26 cellular contexts compared by ENCODE assay signal in genomic region chr1:80468356-80468755, GRCh38.
"Had no signal": no experiment of that assay in that cellular context is flagged by ENCODE, and none has a peak within 500 bp of the region (broad histone marks: within the 10 kb centered on the region; RNA-seq: fewer than 3 reads in every experiment).

No MANE protein-coding gene starts in this region.

- H3K36me3 Mint-ChIP-seq: activated CD8-positive, alpha-beta memory T cell treated with anti-CD3 and anti-CD28 coated beads, Interleukin-2, amount 10 ng/mL, durations not matched to agents 7 days and 5 days; activated naive CD4-positive, alpha-beta T cell treated with anti-CD3 and anti-CD28 coated beads, Interleukin-2, amount 50 U/mL, for 72 hours had no signal

- H3K27ac Mint-ChIP-seq: activated CD8-positive, alpha-beta memory T cell treated with anti-CD3 and anti-CD28 coated beads, Interleukin-2, amount 10 ng/mL, durations not matched to agents 7 days and 5 days; activated naive CD4-positive, alpha-beta T cell treated with anti-CD3 and anti-CD28 coated beads, Interleukin-2, amount 50 U/mL, for 72 hours; activated naive CD8-positive, alpha-beta T cell treated with anti-CD3 and anti-CD28 coated beads, Interleukin-2, amount 50 U/mL, for 24 hours; activated T-cell treated with anti-CD3 and anti-CD28 coated beads, Interleukin-2, amount 50 U/mL, for 24 hours; activated T-helper 1 cell treated with anti-CD3 and anti-CD28 coated beads, Interleukin-12 subunit alpha, Interleukin-12 subunit beta, Interleukin-2, Interleukin-4 antibody, amounts not matched to agents 30 ng/mL and 10 ng/mL and 1 ng/mL, durations not matched to agents 14 hours and 24 hours and 36 hours; T-helper 1 cell treated with Interleukin-12 subunit alpha and Interleukin-12 subunit beta and Interleukin-4 antibody, amounts not matched to agents 30 μg/mL and 1 μg/mL, for 36 hours had no signal

- H3K27me3 Mint-ChIP-seq: activated CD8-positive, alpha-beta memory T cell treated with anti-CD3 and anti-CD28 coated beads, Interleukin-2, amount 10 ng/mL, durations not matched to agents 7 days and 5 days; activated naive CD8-positive, alpha-beta T cell treated with anti-CD3 and anti-CD28 coated beads, Interleukin-2, amount 50 U/mL, for 24 hours; activated T-cell treated with anti-CD3 and anti-CD28 coated beads, Interleukin-2, amount 50 U/mL, for 24 hours; central memory CD8-positive, alpha-beta T cell had no signal

- ATAC-seq: activated CD4-positive, CD25-positive, alpha-beta regulatory T cell treated with anti-CD3 and anti-CD28 coated beads, Interleukin-2, amount 50 U/mL, for 24 hours; activated CD8-positive, alpha-beta memory T cell treated with anti-CD3 and anti-CD28 coated beads, Interleukin-2, amount 10 ng/mL, durations not matched to agents 7 days and 5 days; activated naive CD4-positive, alpha-beta T cell treated with anti-CD3 and anti-CD28 coated beads, Interleukin-2, amount 50 U/mL, for 72 hours; activated naive CD8-positive, alpha-beta T cell treated with anti-CD3 and anti-CD28 coated beads, Interleukin-2, amount 50 U/mL, for 24 hours; body of pancreas; PC-3; SK-N-SH treated with all-trans-retinoic acid at 6 μM for 48 hours had no signal

- H3K4me1 Mint-ChIP-seq: activated CD8-positive, alpha-beta memory T cell treated with anti-CD3 and anti-CD28 coated beads, Interleukin-2, amount 10 ng/mL, durations not matched to agents 7 days and 5 days; activated naive CD8-positive, alpha-beta T cell treated with anti-CD3 and anti-CD28 coated beads, Interleukin-2, amount 50 U/mL, for 24 hours; central memory CD8-positive, alpha-beta T cell had no signal

- DNase-seq: activated CD4-positive, alpha-beta T cell treated with anti-CD3 and anti-CD28 coated beads for 4 hours; activated CD4-positive, alpha-beta T cell treated with anti-CD3 and anti-CD28 coated beads, Interleukin-2, amount 50 U/mL, for 48 hours; activated CD8-positive, alpha-beta memory T cell treated with anti-CD3 and anti-CD28 coated beads, Interleukin-2, amount 10 ng/mL, durations not matched to agents 7 days and 5 days; activated effector memory CD4-positive, alpha-beta T cell treated with anti-CD3 and anti-CD28 coated beads, Interleukin-2, amount 50 U/mL, for 16 hours; activated naive CD4-positive, alpha-beta T cell treated with Interleukin-2 at 50 U/mL for 16 hours; activated naive CD8-positive, alpha-beta T cell treated with anti-CD3 and anti-CD28 coated beads, Interleukin-2, amount 50 U/mL, for 24 hours; activated T-cell treated with anti-CD3 and anti-CD28 coated beads, Interleukin-2, amount 50 U/mL, for 24 hours; amniotic stem cell; body of pancreas; NCI-H1092 treated with DMSO at 0.1 percent for 48 hours; NCI-H1417 treated with DMSO at 0.1 percent for 48 hours; NCI-H1694; NCI-H2081; NCI-H510A treated with DMSO at 0.1 percent for 48 hours; NCI-H69; NK-92 treated with Interleukin-12 subunit alpha and Interleukin-12 subunit beta, amount 100 ng/mL, for 24 hours; PC-3; SHP77 had no signal

- H3K4me3 Mint-ChIP-seq: activated CD8-positive, alpha-beta memory T cell treated with anti-CD3 and anti-CD28 coated beads, Interleukin-2, amount 10 ng/mL, durations not matched to agents 7 days and 5 days; activated naive CD8-positive, alpha-beta T cell treated with anti-CD3 and anti-CD28 coated beads, Interleukin-2, amount 50 U/mL, for 24 hours; activated T-cell treated with anti-CD3 and anti-CD28 coated beads, Interleukin-2, amount 50 U/mL, for 24 hours; activated T-helper 1 cell treated with anti-CD3 and anti-CD28 coated beads, Interleukin-12 subunit alpha, Interleukin-12 subunit beta, Interleukin-2, Interleukin-4 antibody, amounts not matched to agents 30 ng/mL and 10 ng/mL and 1 ng/mL, durations not matched to agents 14 hours and 24 hours and 36 hours; central memory CD8-positive, alpha-beta T cell; T-helper 1 cell treated with Interleukin-12 subunit alpha and Interleukin-12 subunit beta and Interleukin-4 antibody, amounts not matched to agents 30 μg/mL and 1 μg/mL, for 36 hours had no signal

- H3K4me3 ChIP-seq: ascending aorta, body of pancreas, SJSA1 had no signal
